Comparison of ENCODE assay signal across 18 cellular contexts in the genomic region with DNA sequence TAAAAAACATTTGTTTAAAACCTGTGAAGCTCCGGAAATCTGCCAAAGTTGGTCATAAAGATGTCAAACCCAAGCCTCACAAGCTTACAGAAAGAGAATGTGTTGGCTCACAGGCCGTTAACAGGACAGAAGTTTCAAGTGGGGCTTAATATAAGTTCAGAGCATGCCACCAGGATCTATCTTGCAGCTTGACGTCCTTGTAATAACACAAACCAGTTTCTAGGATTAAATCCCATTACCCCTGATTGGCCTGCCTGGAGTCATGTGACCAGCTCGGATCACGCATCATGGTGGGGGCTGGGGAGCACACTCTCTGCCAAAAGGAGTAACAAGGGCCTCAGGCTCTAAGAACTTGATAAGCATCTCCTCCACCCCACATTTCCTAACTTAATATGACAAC. TPM values are rescaled to one million over a fixed set of nuclear protein-coding genes. Genes with fewer than 3 reads are reported as not detected.
DNase-seq lines count a peak whose midpoint lies in the region; ATAC-seq and TF ChIP-seq lines count a peak whose summit lies in the region.
"Had no signal": no experiment of that assay in that cellular context is flagged by ENCODE, and none has a peak within 500 bp of the region (broad histone marks: within the 10 kb centered on the region; RNA-seq: fewer than 3 reads in every experiment).

No MANE protein-coding gene starts in this region.

- intact Hi-C loops in esophagus squamous epithelium (cut with DNase I) = no loop called here

- peak overlapping the region in 2 of 3 experiments; percentile 35 to 84 for H3K27ac Mint-ChIP-seq in nephron
- H3K27ac Mint-ChIP-seq: activated CD8-positive, alpha-beta memory T cell treated with anti-CD3 and anti-CD28 coated beads, Interleukin-2, amount 10 ng/mL, durations not matched to agents 7 days and 5 days; B cell; stimulated activated naive CD8-positive, alpha-beta T cell treated with anti-CD3 and anti-CD28 coated beads, Interleukin-15, Interleukin-2, amounts not matched to agents 100 ng/mL and 50 ng/mL, for 24 hours; T-helper 17 cell had no signal

- TF ChIP-seq CTCF in nephron (IDR thresholded peaks at IDR 0.05; ENCODE audit: unreplicated experiment in 3 of 3) (no peak), esophagus squamous epithelium (IDR thresholded peaks at IDR 0.05) (no peak)

- ATAC-seq in HG03378 (IDR thresholded peaks at IDR 0.05; ENCODE audit: unreplicated experiment) = no peak
- ATAC-seq: activated CD8-positive, alpha-beta memory T cell treated with anti-CD3 and anti-CD28 coated beads, Interleukin-2, amount 10 ng/mL, durations not matched to agents 7 days and 5 days; T-helper 17 cell had no signal

- peaks cover 0 to 10% (median 0%) of the 10 kb centered on the region in 3 donors for H3K4me1 ChIP-seq in esophagus squamous epithelium
- H3K4me1 ChIP-seq: uterus had no signal

- DNase-seq in COLO668 (lab: John Stamatoyannopoulos, UW; ENCODE audit: unreplicated experiment) (peak; percentile 18), M059J (ENCODE audit: low read depth) (peak; percentile 64), amniotic epithelial cell (ENCODE audit: low read depth) (peak; percentile 88), GM19240 (ENCODE audit: insufficient read length, low spot score) (no peak), C1 segment of cervical spinal cord (lab: John Stamatoyannopoulos, UW) (no peak), esophagus squamous epithelium (lab: John Stamatoyannopoulos, UW) (no peak)
- DNase-seq: activated CD8-positive, alpha-beta memory T cell treated with anti-CD3 and anti-CD28 coated beads, Interleukin-2, amount 10 ng/mL, durations not matched to agents 7 days and 5 days; activated effector memory CD4-positive, alpha-beta T cell treated with anti-CD3 and anti-CD28 coated beads, Interleukin-2, amount 50 U/mL, for 16 hours; cortex of kidney; NCI-H187; RPMI8226; T-helper 17 cell had no signal

- H3K4me3 Mint-ChIP-seq in nephron = no peak overlapping the region
- H3K4me3 Mint-ChIP-seq: activated CD8-positive, alpha-beta memory T cell treated with anti-CD3 and anti-CD28 coated beads, Interleukin-2, amount 10 ng/mL, durations not matched to agents 7 days and 5 days; B cell; stimulated activated naive CD8-positive, alpha-beta T cell treated with anti-CD3 and anti-CD28 coated beads, Interleukin-15, Interleukin-2, amounts not matched to agents 100 ng/mL and 50 ng/mL, for 24 hours; T-helper 17 cell had no signal

- 9 to 36% methylated on average over 5 of the region's 5 CpGs for WGBS in esophagus squamous epithelium, 2 donors

- H3K9me3 ChIP-seq in esophagus squamous epithelium = no peaks in the 10 kb centered on the region
- H3K9me3 ChIP-seq: esophagus muscularis mucosa, uterus had no signal

- peaks cover 7% of the 10 kb centered on the region for H3K4me1 Mint-ChIP-seq in nephron
- H3K4me1 Mint-ChIP-seq: activated CD8-positive, alpha-beta memory T cell treated with anti-CD3 and anti-CD28 coated beads, Interleukin-2, amount 10 ng/mL, durations not matched to agents 7 days and 5 days; B cell; T-helper 17 cell had no signal

- H3K36me3 ChIP-seq in esophagus squamous epithelium = no peaks in the 10 kb centered on the region
- H3K36me3 ChIP-seq: esophagus muscularis mucosa, uterus had no signal

- no peak overlapping the region for H3K27ac ChIP-seq in esophagus squamous epithelium
- H3K27ac ChIP-seq: esophagus muscularis mucosa had no signal

- H3K27me3 ChIP-seq in esophagus squamous epithelium = no peaks in the 10 kb centered on the region
- H3K27me3 ChIP-seq: esophagus muscularis mucosa, uterus had no signal

- peaks cover 5% of the 10 kb centered on the region for H3K9me3 Mint-ChIP-seq in nephron
- H3K9me3 Mint-ChIP-seq: stimulated activated naive CD8-positive, alpha-beta T cell treated with anti-CD3 and anti-CD28 coated beads, Interleukin-15, Interleukin-2, amounts not matched to agents 100 ng/mL and 50 ng/mL, for 24 hours had no signal

- no peaks in the 10 kb centered on the region for H3K36me3 Mint-ChIP-seq in nephron (ENCODE audit: low read depth)
- H3K36me3 Mint-ChIP-seq: activated CD8-positive, alpha-beta memory T cell treated with anti-CD3 and anti-CD28 coated beads, Interleukin-2, amount 10 ng/mL, durations not matched to agents 7 days and 5 days had no signal

- no peak for TF ChIP-seq POLR2A in esophagus squamous epithelium (IDR thresholded peaks at IDR 0.05)

- H3K27me3 Mint-ChIP-seq in nephron (ENCODE audit: low read depth) = no peaks in the 10 kb centered on the region
- H3K27me3 Mint-ChIP-seq: activated CD8-positive, alpha-beta memory T cell treated with anti-CD3 and anti-CD28 coated beads, Interleukin-2, amount 10 ng/mL, durations not matched to agents 7 days and 5 days; stimulated activated naive CD8-positive, alpha-beta T cell treated with anti-CD3 and anti-CD28 coated beads, Interleukin-15, Interleukin-2, amounts not matched to agents 100 ng/mL and 50 ng/mL, for 24 hours had no signal

- H3K4me3 ChIP-seq in esophagus squamous epithelium = no peak overlapping the region
- H3K4me3 ChIP-seq: esophagus muscularis mucosa, uterus had no signal

RNA-seq across cellular contexts. Expression of gene SCG2, which starts 38.9 kb away (rescaled TPM):
- total RNA-seq in M059J (2014; rRNA removed; shearing (Covaris generic)) = 14.0 and 18.0 TPM in 2 replicates
- under 1 TPM in 2 of 4 donors, not detected in 2; 0.13 to 0.18 TPM for total RNA-seq in esophagus squamous epithelium
- total RNA-seq: T-helper 17 cell had no signal

Comparison
In these comparisons a context has a peak if more than half of its experiments do, and no peak if none do; other contexts are left out.
1. DNase-seq: peak in COLO668 (single experiment), M059J (single experiment) and amniotic epithelial cell (single experiment); none in GM19240 (single experiment), C1 segment of cervical spinal cord (0 of 14) and esophagus squamous epithelium (single experiment).
2. RNA of gene SCG2, which starts 38.9 kb away (total RNA-seq): 14.0 to 18.0 TPM in M059J; 0.13 to 0.18 TPM in esophagus squamous epithelium; every median in the first group is over 10 times any median in the second.